Comparison of ENCODE assay signal across 19 cellular contexts in the genomic region with DNA sequence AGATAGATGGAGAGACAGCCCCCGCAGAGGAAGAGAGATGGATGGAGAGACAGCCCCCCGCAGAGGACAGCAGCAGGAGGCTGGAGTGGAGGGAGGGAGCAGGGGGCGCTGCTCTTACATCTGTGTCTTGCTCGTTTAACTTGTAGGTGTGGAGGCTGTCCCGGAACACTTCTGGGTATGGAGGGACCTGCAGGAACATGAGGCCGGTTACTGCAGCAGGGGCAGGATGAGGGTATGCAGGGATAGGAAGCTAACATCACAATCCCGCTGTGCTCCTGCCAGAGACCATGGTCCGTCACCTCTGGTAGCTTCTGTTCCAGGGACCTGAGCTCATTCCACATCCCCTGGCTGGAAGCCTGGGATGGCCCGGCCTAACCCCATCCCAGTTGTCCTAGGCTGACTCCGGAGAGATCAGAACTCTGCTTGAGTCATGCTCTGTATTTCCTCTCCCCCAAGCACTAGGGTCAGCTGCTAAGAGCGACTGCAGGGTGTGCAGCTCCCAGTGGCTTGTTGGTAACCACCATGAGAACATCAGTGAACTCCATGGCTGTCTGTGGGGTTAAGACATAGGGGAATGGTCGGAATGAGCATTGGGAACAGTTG. TPM values are rescaled to one million over a fixed set of nuclear protein-coding genes. Genes with fewer than 3 reads are reported as not detected.
"Had no signal": no experiment of that assay in that cellular context is flagged by ENCODE, and none has a peak within 500 bp of the region (broad histone marks: within the 10 kb centered on the region; RNA-seq: fewer than 3 reads in every experiment).

No MANE protein-coding gene starts in this region.

- H3K27ac Mint-ChIP-seq: activated CD4-positive, alpha-beta T cell treated with anti-CD3 and anti-CD28 coated beads, Interleukin-2, amount 10 ng/mL, durations not matched to agents 24 days and 14 days; activated T-helper 2 cell treated with anti-CD3 and anti-CD28 coated beads, Interferon-gamma antibody, Interleukin-2, Interleukin-4, amounts not matched to agents 10 μg/mL and 5 μg/mL and 100 μg/mL, durations not matched to agents 14 hours and 24 hours and 36 hours; dendritic cell treated with granulocyte-macrophage colony-stimulating factor and Interleukin-4, amounts not matched to agents 40 ng/mL and 50 ng/mL, for 4 days; effector memory CD8-positive, alpha-beta T cell; WTC11 had no signal

- H3K9me3 Mint-ChIP-seq: activated CD4-positive, alpha-beta T cell treated with anti-CD3 and anti-CD28 coated beads, Interleukin-2, amount 10 ng/mL, durations not matched to agents 24 days and 14 days; activated T-helper 2 cell treated with anti-CD3 and anti-CD28 coated beads, Interferon-gamma antibody, Interleukin-2, Interleukin-4, amounts not matched to agents 10 μg/mL and 5 μg/mL and 100 μg/mL, durations not matched to agents 14 hours and 24 hours and 36 hours; central memory CD8-positive, alpha-beta T cell; dendritic cell treated with granulocyte-macrophage colony-stimulating factor and Interleukin-4, amounts not matched to agents 40 ng/mL and 50 ng/mL, for 4 days; effector memory CD8-positive, alpha-beta T cell; WTC11 had no signal

- ATAC-seq: effector memory CD8-positive, alpha-beta T cell; upper lobe of right lung; WTC11 had no signal

- DNase-seq: activated CD4-positive, alpha-beta T cell treated with anti-CD3 and anti-CD28 coated beads, Interleukin-2, amount 10 ng/mL, durations not matched to agents 24 days and 14 days; activated CD8-positive, alpha-beta memory T cell treated with anti-CD3 and anti-CD28 coated beads for 24 hours; activated naive CD4-positive, alpha-beta T cell treated with anti-CD3 and anti-CD28 coated beads, Interleukin-2, amount 50 U/mL, for 16 hours; effector memory CD8-positive, alpha-beta T cell; glutamatergic neuron; pancreas; spleen; stimulated activated CD4-positive, alpha-beta T cell treated with anti-CD3 and anti-CD28 coated beads, Interleukin-1b, Interleukin-23, amount 100 ng/mL, for 48 hours; stimulated activated naive CD4-positive, alpha-beta T cell; upper lobe of right lung had no signal

- H3K4me3 ChIP-seq: adrenal gland, pancreas, spleen, upper lobe of right lung had no signal

- H3K27me3 Mint-ChIP-seq: activated CD4-positive, alpha-beta T cell treated with anti-CD3 and anti-CD28 coated beads, Interleukin-2, amount 10 ng/mL, durations not matched to agents 24 days and 14 days; dendritic cell treated with granulocyte-macrophage colony-stimulating factor and Interleukin-4, amounts not matched to agents 40 ng/mL and 50 ng/mL, for 4 days had no signal

- H3K4me1 ChIP-seq: adrenal gland, pancreas, spleen, upper lobe of right lung had no signal

- H3K36me3 Mint-ChIP-seq: WTC11 had no signal

- H3K9me3 ChIP-seq: adrenal gland, pancreas, spleen, upper lobe of right lung had no signal

- H3K36me3 ChIP-seq: adrenal gland, spleen, upper lobe of right lung had no signal

- H3K27ac ChIP-seq: epithelial cell of prostate, pancreas, spleen, upper lobe of right lung had no signal

- H3K4me3 Mint-ChIP-seq: activated CD4-positive, alpha-beta T cell treated with anti-CD3 and anti-CD28 coated beads, Interleukin-2, amount 10 ng/mL, durations not matched to agents 24 days and 14 days; central memory CD8-positive, alpha-beta T cell; dendritic cell treated with granulocyte-macrophage colony-stimulating factor and Interleukin-4, amounts not matched to agents 40 ng/mL and 50 ng/mL, for 4 days; effector memory CD8-positive, alpha-beta T cell; WTC11 had no signal

- H3K27me3 ChIP-seq: adrenal gland, pancreas, spleen, upper lobe of right lung had no signal

- H3K4me1 Mint-ChIP-seq: activated CD4-positive, alpha-beta T cell treated with anti-CD3 and anti-CD28 coated beads, Interleukin-2, amount 10 ng/mL, durations not matched to agents 24 days and 14 days had no signal

RNA-seq across cellular contexts. Expression of gene GOLT1A, which starts 36.7 kb away (rescaled TPM):
- total RNA-seq: activated CD4-positive, alpha-beta T cell treated with anti-CD3 and anti-CD28 coated beads, Interleukin-2, amount 10 ng/mL, durations not matched to agents 24 days and 14 days; mesenteric fat pad; SK-MEL-5; spleen had no signal

RNA-seq across cellular contexts. Expression of gene KISS1, which starts 54.2 kb away (rescaled TPM):
- total RNA-seq: activated CD4-positive, alpha-beta T cell treated with anti-CD3 and anti-CD28 coated beads, Interleukin-2, amount 10 ng/mL, durations not matched to agents 24 days and 14 days; activated T-helper 2 cell treated with anti-CD3 and anti-CD28 coated beads, Interferon-gamma antibody, Interleukin-2, Interleukin-4, amounts not matched to agents 10 μg/mL and 5 μg/mL and 100 μg/mL, durations not matched to agents 14 hours and 24 hours and 36 hours; adrenal gland; lower leg skin; mesenteric fat pad; SK-MEL-5; spleen had no signal
- polyA plus RNA-seq: spleen had no signal
